Comparison of ENCODE assay signal across 1 cellular context in the genomic region with DNA sequence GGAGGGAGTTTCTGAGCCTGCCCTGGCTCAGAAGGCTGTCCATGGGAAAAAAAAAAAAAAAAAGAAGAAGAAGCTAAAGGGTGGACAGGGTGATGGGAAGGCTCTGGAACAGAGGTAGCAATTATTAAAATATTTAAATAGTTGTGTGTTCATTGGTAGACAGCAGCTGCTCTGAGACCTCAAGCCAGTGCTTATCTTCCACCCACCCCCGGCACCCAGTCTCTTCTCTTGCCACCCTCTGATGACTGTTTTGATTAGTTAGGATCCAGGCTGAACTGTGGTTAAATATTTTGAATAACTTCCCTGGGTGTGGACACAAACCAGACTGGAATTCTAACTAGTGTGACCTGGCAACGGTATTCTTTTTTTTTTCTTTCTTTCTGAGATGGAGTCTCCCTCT.
TF ChIP-seq lines count a peak whose summit lies in the region.

No MANE protein-coding gene starts in this region.

TF ChIP-seq in K562, 482 proteins besides CTCF, POLR2A, EP300 and RAD21 (continued from another document):
- TF ChIP-seq, protein P1, sequence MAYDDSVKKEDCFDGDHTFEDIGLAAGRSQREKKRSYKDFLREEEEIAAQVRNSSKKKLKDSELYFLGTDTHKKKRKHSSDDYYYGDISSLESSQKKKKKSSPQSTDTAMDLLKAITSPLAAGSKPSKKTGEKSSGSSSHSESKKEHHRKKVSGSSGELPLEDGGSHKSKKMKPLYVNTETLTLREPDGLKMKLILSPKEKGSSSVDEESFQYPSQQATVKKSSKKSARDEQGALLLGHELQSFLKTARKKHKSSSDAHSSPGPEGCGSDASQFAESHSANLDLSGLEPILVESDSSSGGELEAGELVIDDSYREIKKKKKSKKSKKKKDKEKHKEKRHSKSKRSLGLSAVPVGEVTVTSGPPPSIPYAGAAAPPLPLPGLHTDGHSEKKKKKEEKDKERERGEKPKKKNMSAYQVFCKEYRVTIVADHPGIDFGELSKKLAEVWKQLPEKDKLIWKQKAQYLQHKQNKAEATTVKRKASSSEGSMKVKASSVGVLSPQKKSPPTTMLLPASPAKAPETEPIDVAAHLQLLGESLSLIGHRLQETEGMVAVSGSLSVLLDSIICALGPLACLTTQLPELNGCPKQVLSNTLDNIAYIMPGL (CRISPR knock-in tag; IDR thresholded peaks at IDR 0.05) = no peak
- TF ChIP-seq COPS2 (conservative IDR thresholded peaks at IDR 0.05) (no peak), GTF2E2 (tag; IDR thresholded peaks at IDR 0.05) (no peak), CAMTA2 (CRISPR knock-in tag; conservative IDR thresholded peaks at IDR 0.05) (no peak), RCOR1 (IDR thresholded peaks at IDR 0.05; ENCODE audit: borderline replicate concordance in 1 of 2, low read depth in 2 of 2, low read length in 2 of 2) (peak in 1 of 2 experiments; percentile 27; a peak in 1 of 4 replicates), BRD9 (IDR thresholded peaks at IDR 0.05; ENCODE audit: low read depth, partially characterized antibody) (no peak), MED1 (CRISPR knock-in tag; IDR thresholded peaks at IDR 0.05; ENCODE audit: borderline replicate concordance) (no peak), NBN (IDR thresholded peaks at IDR 0.05; ENCODE audit: low read depth) (no peak), FOXA1 (IDR thresholded peaks at IDR 0.05; ENCODE audit: borderline replicate concordance) (no peak), BMI1 (IDR thresholded peaks at IDR 0.05; ENCODE audit: low read length) (no peak), FOXJ2 (tag; IDR thresholded peaks at IDR 0.05) (no peak), KLF16 (IDR thresholded peaks at IDR 0.05) (0 out of 2 replicates have a peak, but pooled peaks have one; percentile 27), EGR1 (conservative IDR thresholded peaks at IDR 0.05) (peak; percentile 46; the same call in 1 of the 2 replicates), MTF1 (CRISPR knock-in tag; IDR thresholded peaks at IDR 0.05; ENCODE audit: borderline replicate concordance) (no peak), ZNF76 (CRISPR knock-in tag; IDR thresholded peaks at IDR 0.05; ENCODE audit: borderline replicate concordance) (no peak), L3MBTL2 (IDR thresholded peaks at IDR 0.05) (no peak), CREM (IDR thresholded peaks at IDR 0.05; ENCODE audit: low read depth) (no peak), HEY1 (CRISPR knock-in tag; IDR thresholded peaks at IDR 0.05; ENCODE audit: borderline replicate concordance) (no peak), POLR2H (tag; IDR thresholded peaks at IDR 0.05; ENCODE audit: low read depth) (no peak), MEF2A (IDR thresholded peaks at IDR 0.05; ENCODE audit: control insufficient read depth, low read depth, low read length) (no peak), TAF15 (IDR thresholded peaks at IDR 0.05; ENCODE audit: low read depth, low read length) (no peak), ZNF347 (CRISPR knock-in tag; IDR thresholded peaks at IDR 0.05; ENCODE audit: low read depth) (no peak), ZNF324 (CRISPR knock-in tag; IDR thresholded peaks at IDR 0.05) (no peak), ZFP30 (CRISPR knock-in tag; IDR thresholded peaks at IDR 0.05; ENCODE audit: borderline replicate concordance) (no peak), ZBTB1 (CRISPR knock-in tag; IDR thresholded peaks at IDR 0.05; ENCODE audit: borderline replicate concordance, low read depth) (no peak), KDM2B (CRISPR knock-in tag; IDR thresholded peaks at IDR 0.05) (no peak), CBFB (CRISPR knock-in tag; IDR thresholded peaks at IDR 0.05) (no peak), CHCHD3 (CRISPR knock-in tag; IDR thresholded peaks at IDR 0.05) (no peak), JUN (IDR thresholded peaks at IDR 0.05; ENCODE audit: borderline replicate concordance, low read depth, low read length) (no peak), JUN (CRISPR knock-in tag; IDR thresholded peaks at IDR 0.05; ENCODE audit: borderline replicate concordance) (no peak), MAFG (tag; conservative IDR thresholded peaks at IDR 0.05) (no peak), TEAD4 (IDR thresholded peaks at IDR 0.05; ENCODE audit: low read length) (peak; percentile 85), TEAD4 (CRISPR knock-in tag; IDR thresholded peaks at IDR 0.05; ENCODE audit: borderline replicate concordance) (no peak), CC2D1A (IDR thresholded peaks at IDR 0.05) (no peak), HMGN3 (IDR thresholded peaks at IDR 0.05; ENCODE audit: borderline replicate concordance, extremely low read depth, insufficient read length, low read depth, low read length) (no peak), C11orf30 (IDR thresholded peaks at IDR 0.05; ENCODE audit: low read depth) (no peak), TEAD2 (tag; IDR thresholded peaks at IDR 0.05) (no peak), MAFK (IDR thresholded peaks at IDR 0.05; ENCODE audit: low read length) (no peak), TAL1 (IDR thresholded peaks at IDR 0.05) (peak; percentile 50; the same call in 1 of the 2 replicates), HIVEP1 (CRISPR knock-in tag; IDR thresholded peaks at IDR 0.05) (no peak), FUS (optimal IDR thresholded peaks at IDR 0.05; ENCODE audit: low read depth, low read length) (no peak), NFRKB (IDR thresholded peaks at IDR 0.05; ENCODE audit: low read depth) (no peak), GATA2 (CRISPR knock-in tag; IDR thresholded peaks at IDR 0.05) (no peak), FOS (IDR thresholded peaks at IDR 0.05; ENCODE audit: extremely low read depth, insufficient read length) (no peak), DDX20 (tag; IDR thresholded peaks at IDR 0.05; ENCODE audit: low read depth) (no peak), PML (IDR thresholded peaks at IDR 0.05; ENCODE audit: low read length) (0 out of 2 replicates have a peak, but pooled peaks have one; percentile 26)
- TF ChIP-seq, protein P2, sequence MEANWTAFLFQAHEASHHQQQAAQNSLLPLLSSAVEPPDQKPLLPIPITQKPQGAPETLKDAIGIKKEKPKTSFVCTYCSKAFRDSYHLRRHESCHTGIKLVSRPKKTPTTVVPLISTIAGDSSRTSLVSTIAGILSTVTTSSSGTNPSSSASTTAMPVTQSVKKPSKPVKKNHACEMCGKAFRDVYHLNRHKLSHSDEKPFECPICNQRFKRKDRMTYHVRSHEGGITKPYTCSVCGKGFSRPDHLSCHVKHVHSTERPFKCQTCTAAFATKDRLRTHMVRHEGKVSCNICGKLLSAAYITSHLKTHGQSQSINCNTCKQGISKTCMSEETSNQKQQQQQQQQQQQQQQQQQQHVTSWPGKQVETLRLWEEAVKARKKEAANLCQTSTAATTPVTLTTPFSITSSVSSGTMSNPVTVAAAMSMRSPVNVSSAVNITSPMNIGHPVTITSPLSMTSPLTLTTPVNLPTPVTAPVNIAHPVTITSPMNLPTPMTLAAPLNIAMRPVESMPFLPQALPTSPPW (CRISPR knock-in tag; IDR thresholded peaks at IDR 0.05) = peak; percentile 28; the same call in 1 of the 2 replicates
- TF ChIP-seq, protein P3, sequence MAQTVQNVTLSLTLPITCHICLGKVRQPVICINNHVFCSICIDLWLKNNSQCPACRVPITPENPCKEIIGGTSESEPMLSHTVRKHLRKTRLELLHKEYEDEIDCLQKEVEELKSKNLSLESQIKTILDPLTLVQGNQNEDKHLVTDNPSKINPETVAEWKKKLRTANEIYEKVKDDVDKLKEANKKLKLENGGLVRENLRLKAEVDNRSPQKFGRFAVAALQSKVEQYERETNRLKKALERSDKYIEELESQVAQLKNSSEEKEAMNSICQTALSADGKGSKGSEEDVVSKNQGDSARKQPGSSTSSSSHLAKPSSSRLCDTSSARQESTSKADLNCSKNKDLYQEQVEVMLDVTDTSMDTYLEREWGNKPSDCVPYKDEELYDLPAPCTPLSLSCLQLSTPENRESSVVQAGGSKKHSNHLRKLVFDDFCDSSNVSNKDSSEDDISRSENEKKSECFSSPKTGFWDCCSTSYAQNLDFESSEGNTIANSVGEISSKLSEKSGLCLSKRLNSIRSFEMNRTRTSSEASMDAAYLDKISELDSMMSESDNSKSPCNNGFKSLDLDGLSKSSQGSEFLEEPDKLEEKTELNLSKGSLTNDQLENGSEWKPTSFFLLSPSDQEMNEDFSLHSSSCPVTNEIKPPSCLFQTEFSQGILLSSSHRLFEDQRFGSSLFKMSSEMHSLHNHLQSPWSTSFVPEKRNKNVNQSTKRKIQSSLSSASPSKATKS (CRISPR knock-in tag; IDR thresholded peaks at IDR 0.05) = no peak
- TF ChIP-seq, protein P4, sequence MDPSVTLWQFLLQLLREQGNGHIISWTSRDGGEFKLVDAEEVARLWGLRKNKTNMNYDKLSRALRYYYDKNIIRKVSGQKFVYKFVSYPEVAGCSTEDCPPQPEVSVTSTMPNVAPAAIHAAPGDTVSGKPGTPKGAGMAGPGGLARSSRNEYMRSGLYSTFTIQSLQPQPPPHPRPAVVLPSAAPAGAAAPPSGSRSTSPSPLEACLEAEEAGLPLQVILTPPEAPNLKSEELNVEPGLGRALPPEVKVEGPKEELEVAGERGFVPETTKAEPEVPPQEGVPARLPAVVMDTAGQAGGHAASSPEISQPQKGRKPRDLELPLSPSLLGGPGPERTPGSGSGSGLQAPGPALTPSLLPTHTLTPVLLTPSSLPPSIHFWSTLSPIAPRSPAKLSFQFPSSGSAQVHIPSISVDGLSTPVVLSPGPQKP (CRISPR knock-in tag; IDR thresholded peaks at IDR 0.05) = no peak
- TF ChIP-seq, protein P5, sequence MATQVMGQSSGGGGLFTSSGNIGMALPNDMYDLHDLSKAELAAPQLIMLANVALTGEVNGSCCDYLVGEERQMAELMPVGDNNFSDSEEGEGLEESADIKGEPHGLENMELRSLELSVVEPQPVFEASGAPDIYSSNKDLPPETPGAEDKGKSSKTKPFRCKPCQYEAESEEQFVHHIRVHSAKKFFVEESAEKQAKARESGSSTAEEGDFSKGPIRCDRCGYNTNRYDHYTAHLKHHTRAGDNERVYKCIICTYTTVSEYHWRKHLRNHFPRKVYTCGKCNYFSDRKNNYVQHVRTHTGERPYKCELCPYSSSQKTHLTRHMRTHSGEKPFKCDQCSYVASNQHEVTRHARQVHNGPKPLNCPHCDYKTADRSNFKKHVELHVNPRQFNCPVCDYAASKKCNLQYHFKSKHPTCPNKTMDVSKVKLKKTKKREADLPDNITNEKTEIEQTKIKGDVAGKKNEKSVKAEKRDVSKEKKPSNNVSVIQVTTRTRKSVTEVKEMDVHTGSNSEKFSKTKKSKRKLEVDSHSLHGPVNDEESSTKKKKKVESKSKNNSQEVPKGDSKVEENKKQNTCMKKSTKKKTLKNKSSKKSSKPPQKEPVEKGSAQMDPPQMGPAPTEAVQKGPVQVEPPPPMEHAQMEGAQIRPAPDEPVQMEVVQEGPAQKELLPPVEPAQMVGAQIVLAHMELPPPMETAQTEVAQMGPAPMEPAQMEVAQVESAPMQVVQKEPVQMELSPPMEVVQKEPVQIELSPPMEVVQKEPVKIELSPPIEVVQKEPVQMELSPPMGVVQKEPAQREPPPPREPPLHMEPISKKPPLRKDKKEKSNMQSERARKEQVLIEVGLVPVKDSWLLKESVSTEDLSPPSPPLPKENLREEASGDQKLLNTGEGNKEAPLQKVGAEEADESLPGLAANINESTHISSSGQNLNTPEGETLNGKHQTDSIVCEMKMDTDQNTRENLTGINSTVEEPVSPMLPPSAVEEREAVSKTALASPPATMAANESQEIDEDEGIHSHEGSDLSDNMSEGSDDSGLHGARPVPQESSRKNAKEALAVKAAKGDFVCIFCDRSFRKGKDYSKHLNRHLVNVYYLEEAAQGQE (CRISPR knock-in tag; IDR thresholded peaks at IDR 0.05; ENCODE audit: low read depth) = no peak
- TF ChIP-seq, protein P6, sequence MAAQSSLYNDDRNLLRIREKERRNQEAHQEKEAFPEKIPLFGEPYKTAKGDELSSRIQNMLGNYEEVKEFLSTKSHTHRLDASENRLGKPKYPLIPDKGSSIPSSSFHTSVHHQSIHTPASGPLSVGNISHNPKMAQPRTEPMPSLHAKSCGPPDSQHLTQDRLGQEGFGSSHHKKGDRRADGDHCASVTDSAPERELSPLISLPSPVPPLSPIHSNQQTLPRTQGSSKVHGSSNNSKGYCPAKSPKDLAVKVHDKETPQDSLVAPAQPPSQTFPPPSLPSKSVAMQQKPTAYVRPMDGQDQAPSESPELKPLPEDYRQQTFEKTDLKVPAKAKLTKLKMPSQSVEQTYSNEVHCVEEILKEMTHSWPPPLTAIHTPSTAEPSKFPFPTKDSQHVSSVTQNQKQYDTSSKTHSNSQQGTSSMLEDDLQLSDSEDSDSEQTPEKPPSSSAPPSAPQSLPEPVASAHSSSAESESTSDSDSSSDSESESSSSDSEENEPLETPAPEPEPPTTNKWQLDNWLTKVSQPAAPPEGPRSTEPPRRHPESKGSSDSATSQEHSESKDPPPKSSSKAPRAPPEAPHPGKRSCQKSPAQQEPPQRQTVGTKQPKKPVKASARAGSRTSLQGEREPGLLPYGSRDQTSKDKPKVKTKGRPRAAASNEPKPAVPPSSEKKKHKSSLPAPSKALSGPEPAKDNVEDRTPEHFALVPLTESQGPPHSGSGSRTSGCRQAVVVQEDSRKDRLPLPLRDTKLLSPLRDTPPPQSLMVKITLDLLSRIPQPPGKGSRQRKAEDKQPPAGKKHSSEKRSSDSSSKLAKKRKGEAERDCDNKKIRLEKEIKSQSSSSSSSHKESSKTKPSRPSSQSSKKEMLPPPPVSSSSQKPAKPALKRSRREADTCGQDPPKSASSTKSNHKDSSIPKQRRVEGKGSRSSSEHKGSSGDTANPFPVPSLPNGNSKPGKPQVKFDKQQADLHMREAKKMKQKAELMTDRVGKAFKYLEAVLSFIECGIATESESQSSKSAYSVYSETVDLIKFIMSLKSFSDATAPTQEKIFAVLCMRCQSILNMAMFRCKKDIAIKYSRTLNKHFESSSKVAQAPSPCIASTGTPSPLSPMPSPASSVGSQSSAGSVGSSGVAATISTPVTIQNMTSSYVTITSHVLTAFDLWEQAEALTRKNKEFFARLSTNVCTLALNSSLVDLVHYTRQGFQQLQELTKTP (IDR thresholded peaks at IDR 0.05; ENCODE audit: low read depth in 1 of 2, partially characterized antibody in 2 of 2) = no peak
- TF ChIP-seq, protein P7, sequence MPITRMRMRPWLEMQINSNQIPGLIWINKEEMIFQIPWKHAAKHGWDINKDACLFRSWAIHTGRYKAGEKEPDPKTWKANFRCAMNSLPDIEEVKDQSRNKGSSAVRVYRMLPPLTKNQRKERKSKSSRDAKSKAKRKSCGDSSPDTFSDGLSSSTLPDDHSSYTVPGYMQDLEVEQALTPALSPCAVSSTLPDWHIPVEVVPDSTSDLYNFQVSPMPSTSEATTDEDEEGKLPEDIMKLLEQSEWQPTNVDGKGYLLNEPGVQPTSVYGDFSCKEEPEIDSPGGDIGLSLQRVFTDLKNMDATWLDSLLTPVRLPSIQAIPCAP (CRISPR knock-in tag; IDR thresholded peaks at IDR 0.05; ENCODE audit: borderline replicate concordance) = no peak
- TF ChIP-seq, protein P8, sequence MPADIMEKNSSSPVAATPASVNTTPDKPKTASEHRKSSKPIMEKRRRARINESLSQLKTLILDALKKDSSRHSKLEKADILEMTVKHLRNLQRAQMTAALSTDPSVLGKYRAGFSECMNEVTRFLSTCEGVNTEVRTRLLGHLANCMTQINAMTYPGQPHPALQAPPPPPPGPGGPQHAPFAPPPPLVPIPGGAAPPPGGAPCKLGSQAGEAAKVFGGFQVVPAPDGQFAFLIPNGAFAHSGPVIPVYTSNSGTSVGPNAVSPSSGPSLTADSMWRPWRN (IDR thresholded peaks at IDR 0.05; ENCODE audit: low read depth) = no peak
- TF ChIP-seq, protein P9, sequence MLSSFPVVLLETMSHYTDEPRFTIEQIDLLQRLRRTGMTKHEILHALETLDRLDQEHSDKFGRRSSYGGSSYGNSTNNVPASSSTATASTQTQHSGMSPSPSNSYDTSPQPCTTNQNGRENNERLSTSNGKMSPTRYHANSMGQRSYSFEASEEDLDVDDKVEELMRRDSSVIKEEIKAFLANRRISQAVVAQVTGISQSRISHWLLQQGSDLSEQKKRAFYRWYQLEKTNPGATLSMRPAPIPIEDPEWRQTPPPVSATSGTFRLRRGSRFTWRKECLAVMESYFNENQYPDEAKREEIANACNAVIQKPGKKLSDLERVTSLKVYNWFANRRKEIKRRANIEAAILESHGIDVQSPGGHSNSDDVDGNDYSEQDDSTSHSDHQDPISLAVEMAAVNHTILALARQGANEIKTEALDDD (IDR thresholded peaks at IDR 0.05) = peak; percentile 79
